ENCODE assay signal across 16 cellular contexts in genomic region chr5:1495525-1495897, GRCh38. TPM values are rescaled to one million over a fixed set of nuclear protein-coding genes. Genes with fewer than 3 reads are reported as not detected.
A peak's percentile ranks its signal among the peaks of the same experiment; 100 is the strongest.
DNase-seq lines count a peak whose midpoint lies in the region; ATAC-seq and TF ChIP-seq lines count a peak whose summit lies in the region.
"Had no signal": no experiment of that assay in that cellular context is flagged by ENCODE, and none has a peak within 500 bp of the region (broad histone marks: within the 10 kb centered on the region; RNA-seq: fewer than 3 reads in every experiment).

No MANE protein-coding gene starts in this region.

- H3K27me3 Mint-ChIP-seq in activated T-cell treated with anti-CD3 and anti-CD28 coated beads, Interleukin-2, amount 50 U/mL, for 4 hours (ENCODE audit: low read depth), result no peaks in the 10 kb centered on the region
- H3K27me3 Mint-ChIP-seq in activated naive CD8-positive, alpha-beta T cell, result no peaks in the 10 kb centered on the region
- H3K27me3 Mint-ChIP-seq: activated naive CD4-positive, alpha-beta T cell treated with anti-CD3 and anti-CD28 coated beads, Interleukin-2, amount 50 U/mL, for 24 hours; progenitor cell of endocrine pancreas; type B pancreatic cell had no signal

- H3K4me1 ChIP-seq in KMS-11 (ENCODE audit: low read depth, poor library complexity, severe bottlenecking), result peaks cover 57% of the 10 kb centered on the region

- H3K4me1 Mint-ChIP-seq in activated T-cell treated with anti-CD3 and anti-CD28 coated beads, Interleukin-2, amount 50 U/mL, for 4 hours (ENCODE audit: low read depth), result peaks cover 31% of the 10 kb centered on the region
- peaks cover 16% of the 10 kb centered on the region for H3K4me1 Mint-ChIP-seq in activated naive CD8-positive, alpha-beta T cell (ENCODE audit: low read depth)
- H3K4me1 Mint-ChIP-seq in stimulated activated effector memory CD8-positive, alpha-beta T cell treated with anti-CD3 and anti-CD28 coated beads, Interleukin-12 subunit alpha, Interleukin-12 subunit beta, amount 100 ng/mL, for 72 hours, result peaks cover 93% of the 10 kb centered on the region

- peak overlapping the region; percentile 34 for H3K27ac Mint-ChIP-seq in activated naive CD8-positive, alpha-beta T cell
- H3K27ac Mint-ChIP-seq in stimulated activated effector memory CD8-positive, alpha-beta T cell treated with anti-CD3 and anti-CD28 coated beads, Interleukin-12 subunit alpha, Interleukin-12 subunit beta, amount 100 ng/mL, for 72 hours, result peak overlapping the region; percentile 88
- H3K27ac Mint-ChIP-seq: progenitor cell of endocrine pancreas, type B pancreatic cell had no signal

- H3K27ac ChIP-seq in KMS-11, result peak overlapping the region; percentile 96; the same call in 1 of the 2 replicates

- peak overlapping the region; percentile 91; the same call in 1 of the 2 replicates for H3K4me2 ChIP-seq in KMS-11

- H3K9ac ChIP-seq in KMS-11, result no peak overlapping the region; the same call in 1 of the 2 replicates

- peak; percentile 42 to 51 for ATAC-seq in activated T-cell treated with anti-CD3 and anti-CD28 coated beads, Interleukin-2, amount 50 U/mL, for 4 hours
- peak; percentile 75 for ATAC-seq in stimulated activated effector memory CD8-positive, alpha-beta T cell treated with anti-CD3 and anti-CD28 coated beads, Interleukin-12 subunit alpha, Interleukin-12 subunit beta, amount 100 ng/mL, for 72 hours
- ATAC-seq in GM18867 (IDR thresholded peaks at IDR 0.05; ENCODE audit: unreplicated experiment) (no peak), GM19455 (IDR thresholded peaks at IDR 0.05; ENCODE audit: unreplicated experiment) (no peak), HG03457 (IDR thresholded peaks at IDR 0.05; ENCODE audit: unreplicated experiment) (no peak)

- H4K20me1 ChIP-seq in KMS-11 (ENCODE audit: insufficient read depth), result no peaks in the 10 kb centered on the region

- no peak for DNase-seq in activated T-cell treated with anti-CD3 and anti-CD28 coated beads, Interleukin-2, amount 50 U/mL, for 4 hours
- DNase-seq in activated T-cell treated with anti-CD3 and anti-CD28 coated beads for 4 hours, result no peak
- DNase-seq in stimulated activated effector memory CD8-positive, alpha-beta T cell treated with anti-CD3 and anti-CD28 coated beads, Interleukin-12 subunit alpha, Interleukin-12 subunit beta, amount 100 ng/mL, for 72 hours (ENCODE audit: low spot score in 2 of 2), result no peak
- DNase-seq: activated CD4-positive, alpha-beta T cell treated with anti-CD3 and anti-CD28 coated beads for 1 hour; NCI-H1092; NCI-H446 treated with DMSO at 0.1 percent for 48 hours; stimulated activated CD4-positive, alpha-beta T cell treated with anti-CD3 and anti-CD28 coated beads, Interleukin-15, amount 100 ng/mL, for 24 hours had no signal

- peak overlapping the region; percentile 26 for H3K4me3 Mint-ChIP-seq in activated T-cell treated with anti-CD3 and anti-CD28 coated beads, Interleukin-2, amount 50 U/mL, for 4 hours
- H3K4me3 Mint-ChIP-seq in activated naive CD8-positive, alpha-beta T cell, result peak overlapping the region; percentile 20
- H3K4me3 Mint-ChIP-seq in stimulated activated effector memory CD8-positive, alpha-beta T cell treated with anti-CD3 and anti-CD28 coated beads, Interleukin-12 subunit alpha, Interleukin-12 subunit beta, amount 100 ng/mL, for 72 hours, result peak overlapping the region; percentile 74
- H3K4me3 Mint-ChIP-seq: type B pancreatic cell had no signal

- no peaks in the 10 kb centered on the region for H3K9me3 Mint-ChIP-seq in activated T-cell treated with anti-CD3 and anti-CD28 coated beads, Interleukin-2, amount 50 U/mL, for 4 hours
- no peaks in the 10 kb centered on the region for H3K9me3 Mint-ChIP-seq in activated naive CD8-positive, alpha-beta T cell (ENCODE audit: low read depth)
- no peaks in the 10 kb centered on the region for H3K9me3 Mint-ChIP-seq in stimulated activated effector memory CD8-positive, alpha-beta T cell treated with anti-CD3 and anti-CD28 coated beads, Interleukin-12 subunit alpha, Interleukin-12 subunit beta, amount 100 ng/mL, for 72 hours
- H3K9me3 Mint-ChIP-seq: activated naive CD4-positive, alpha-beta T cell treated with anti-CD3 and anti-CD28 coated beads, Interleukin-2, amount 50 U/mL, for 24 hours; type B pancreatic cell had no signal

- H3K36me3 ChIP-seq in KMS-11 (ENCODE audit: insufficient read depth), result peaks cover 3% of the 10 kb centered on the region; the same call in 1 of the 2 replicates

- H3K36me3 Mint-ChIP-seq in activated T-cell treated with anti-CD3 and anti-CD28 coated beads, Interleukin-2, amount 50 U/mL, for 4 hours (ENCODE audit: insufficient read depth), result peaks cover 40% of the 10 kb centered on the region
- H3K36me3 Mint-ChIP-seq in activated naive CD8-positive, alpha-beta T cell, result peaks cover 6% of the 10 kb centered on the region
- H3K36me3 Mint-ChIP-seq in stimulated activated effector memory CD8-positive, alpha-beta T cell treated with anti-CD3 and anti-CD28 coated beads, Interleukin-12 subunit alpha, Interleukin-12 subunit beta, amount 100 ng/mL, for 72 hours, result peaks cover 71% of the 10 kb centered on the region

- H3K79me2 ChIP-seq in KMS-11 (ENCODE audit: insufficient read depth, low read depth), result peaks cover 30% of the 10 kb centered on the region

- no peaks in the 10 kb centered on the region for H3K27me3 ChIP-seq in KMS-11 (ENCODE audit: insufficient read depth, low read depth)

- no peak for TF ChIP-seq CTCF in KMS-11 (conservative IDR thresholded peaks at IDR 0.05; ENCODE audit: low read depth, low read length)

- H3K4me3 ChIP-seq in KMS-11 (IDR thresholded peaks at IDR 0.05; ENCODE audit: insufficient read depth, low read depth, low read length), result no peak overlapping the region

- H2AFZ ChIP-seq in KMS-11 (ENCODE audit: low read depth), result no peak overlapping the region

RNA-seq across cellular contexts. Expression of gene LPCAT1, which starts 28.2 kb away (rescaled TPM):
- 10 to 100 TPM; 60.6 to 76.8 (median 65.7) TPM for total RNA-seq in activated T-cell treated with anti-CD3 and anti-CD28 coated beads, Interleukin-2, amount 50 U/mL, for 4 hours

RNA-seq across cellular contexts. Expression of gene SLC6A3, which starts 50.3 kb away (rescaled TPM):
- not detected for total RNA-seq in activated T-cell treated with anti-CD3 and anti-CD28 coated beads, Interleukin-2, amount 50 U/mL, for 4 hours
- total RNA-seq: endothelial cell of umbilical vein, progenitor cell of endocrine pancreas had no signal

Comparison
In these comparisons a context has a peak if more than half of its experiments do, and no peak if none do; other contexts are left out.
1. ATAC-seq: peak in activated T-cell treated with anti-CD3 and anti-CD28 coated beads, Interleukin-2, amount 50 U/mL, for 4 hours (2 of 2) and stimulated activated effector memory CD8-positive, alpha-beta T cell treated with anti-CD3 and anti-CD28 coated beads, Interleukin-12 subunit alpha, Interleukin-12 subunit beta, amount 100 ng/mL, for 72 hours (single experiment); none in GM18867 (single experiment), GM19455 (single experiment) and HG03457 (single experiment).
2. H3K4me3 Mint-ChIP-seq: peak in every context shown above with its lines; median percentile 74 in stimulated activated effector memory CD8-positive, alpha-beta T cell treated with anti-CD3 and anti-CD28 coated beads, Interleukin-12 subunit alpha, Interleukin-12 subunit beta, amount 100 ng/mL, for 72 hours; 26 in activated T-cell treated with anti-CD3 and anti-CD28 coated beads, Interleukin-2, amount 50 U/mL, for 4 hours; 20 in activated naive CD8-positive, alpha-beta T cell.